ENCODE assay signal across 1 cellular context in the genomic region with DNA sequence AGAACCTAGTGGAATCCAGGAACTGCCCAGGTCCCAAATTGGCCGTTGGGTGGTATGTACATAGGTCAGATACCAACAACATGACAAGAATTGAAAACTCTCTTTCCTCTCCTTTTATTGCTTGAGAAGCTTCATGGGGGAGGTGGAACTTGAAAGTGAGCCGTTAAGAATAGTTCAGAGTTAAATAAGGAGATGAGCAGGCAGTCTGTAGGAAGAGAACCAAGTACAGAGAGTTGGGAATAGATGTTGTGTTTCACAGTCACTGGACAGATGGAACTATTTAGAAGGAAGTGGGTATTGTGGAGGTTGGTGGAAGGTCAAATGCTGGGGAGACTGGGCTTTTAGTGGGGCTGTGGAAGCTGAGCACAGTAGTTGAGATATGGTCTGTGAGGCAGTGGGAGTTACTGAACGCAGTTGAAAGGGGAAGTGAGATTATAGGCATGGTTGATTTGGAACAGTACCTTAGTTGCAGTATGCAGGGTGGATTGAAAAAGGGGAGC.
TF ChIP-seq lines count a peak whose summit lies in the region.

No MANE protein-coding gene starts in this region.

TF ChIP-seq in WTC11, 78 proteins besides CTCF, POLR2A, EP300 and RAD21 (continued from another document):
- TF ChIP-seq, protein P1, sequence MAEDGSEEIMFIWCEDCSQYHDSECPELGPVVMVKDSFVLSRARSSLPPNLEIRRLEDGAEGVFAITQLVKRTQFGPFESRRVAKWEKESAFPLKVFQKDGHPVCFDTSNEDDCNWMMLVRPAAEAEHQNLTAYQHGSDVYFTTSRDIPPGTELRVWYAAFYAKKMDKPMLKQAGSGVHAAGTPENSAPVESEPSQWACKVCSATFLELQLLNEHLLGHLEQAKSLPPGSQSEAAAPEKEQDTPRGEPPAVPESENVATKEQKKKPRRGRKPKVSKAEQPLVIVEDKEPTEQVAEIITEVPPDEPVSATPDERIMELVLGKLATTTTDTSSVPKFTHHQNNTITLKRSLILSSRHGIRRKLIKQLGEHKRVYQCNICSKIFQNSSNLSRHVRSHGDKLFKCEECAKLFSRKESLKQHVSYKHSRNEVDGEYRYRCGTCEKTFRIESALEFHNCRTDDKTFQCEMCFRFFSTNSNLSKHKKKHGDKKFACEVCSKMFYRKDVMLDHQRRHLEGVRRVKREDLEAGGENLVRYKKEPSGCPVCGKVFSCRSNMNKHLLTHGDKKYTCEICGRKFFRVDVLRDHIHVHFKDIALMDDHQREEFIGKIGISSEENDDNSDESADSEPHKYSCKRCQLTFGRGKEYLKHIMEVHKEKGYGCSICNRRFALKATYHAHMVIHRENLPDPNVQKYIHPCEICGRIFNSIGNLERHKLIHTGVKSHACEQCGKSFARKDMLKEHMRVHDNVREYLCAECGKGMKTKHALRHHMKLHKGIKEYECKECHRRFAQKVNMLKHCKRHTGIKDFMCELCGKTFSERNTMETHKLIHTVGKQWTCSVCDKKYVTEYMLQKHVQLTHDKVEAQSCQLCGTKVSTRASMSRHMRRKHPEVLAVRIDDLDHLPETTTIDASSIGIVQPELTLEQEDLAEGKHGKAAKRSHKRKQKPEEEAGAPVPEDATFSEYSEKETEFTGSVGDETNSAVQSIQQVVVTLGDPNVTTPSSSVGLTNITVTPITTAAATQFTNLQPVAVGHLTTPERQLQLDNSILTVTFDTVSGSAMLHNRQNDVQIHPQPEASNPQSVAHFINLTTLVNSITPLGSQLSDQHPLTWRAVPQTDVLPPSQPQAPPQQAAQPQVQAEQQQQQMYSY (CRISPR knock-in tag; IDR thresholded peaks at IDR 0.05) = no peak
- TF ChIP-seq GRHL2 (CRISPR knock-in tag; IDR thresholded peaks at IDR 0.05; ENCODE audit: insufficient replicate concordance, severe bottlenecking) (no peak), EMX1 (CRISPR knock-in tag; IDR thresholded peaks at IDR 0.05) (no peak)
